Comparison of ENCODE assay signal across 4 cellular contexts in the genomic region with DNA sequence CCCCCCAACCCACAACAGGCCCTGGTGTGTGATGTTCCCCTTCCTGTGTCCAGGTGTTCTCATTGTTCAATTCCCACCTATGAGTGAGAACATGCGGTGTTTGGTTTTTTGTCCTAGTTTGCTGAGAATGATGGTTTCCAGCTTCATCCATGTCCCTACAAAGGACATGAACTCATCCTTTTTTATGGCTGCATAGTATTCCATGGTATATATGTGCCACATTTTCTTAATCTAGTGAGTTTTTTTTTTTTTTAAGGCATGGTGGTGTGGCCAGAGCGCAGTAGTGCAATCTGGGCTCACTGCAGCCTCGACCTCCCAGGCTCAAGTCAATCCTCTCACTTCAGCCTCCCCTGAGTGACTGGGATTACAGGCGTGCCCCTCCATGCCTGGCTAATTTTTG. TPM values are rescaled to one million over a fixed set of nuclear protein-coding genes. Genes with fewer than 3 reads are reported as not detected.
"Had no signal": no experiment of that assay in that cellular context is flagged by ENCODE, and none has a peak within 500 bp of the region (broad histone marks: within the 10 kb centered on the region; RNA-seq: fewer than 3 reads in every experiment).

No MANE protein-coding gene starts in this region.

RNA-seq across cellular contexts. Expression of a gene that starts 24.6 kb away (rescaled TPM):
- total RNA-seq: OCI-LY7, PC-3, SJCRH30, SK-MEL-5 had no signal
